8 cellular contexts compared by ENCODE assay signal in the genomic region with DNA sequence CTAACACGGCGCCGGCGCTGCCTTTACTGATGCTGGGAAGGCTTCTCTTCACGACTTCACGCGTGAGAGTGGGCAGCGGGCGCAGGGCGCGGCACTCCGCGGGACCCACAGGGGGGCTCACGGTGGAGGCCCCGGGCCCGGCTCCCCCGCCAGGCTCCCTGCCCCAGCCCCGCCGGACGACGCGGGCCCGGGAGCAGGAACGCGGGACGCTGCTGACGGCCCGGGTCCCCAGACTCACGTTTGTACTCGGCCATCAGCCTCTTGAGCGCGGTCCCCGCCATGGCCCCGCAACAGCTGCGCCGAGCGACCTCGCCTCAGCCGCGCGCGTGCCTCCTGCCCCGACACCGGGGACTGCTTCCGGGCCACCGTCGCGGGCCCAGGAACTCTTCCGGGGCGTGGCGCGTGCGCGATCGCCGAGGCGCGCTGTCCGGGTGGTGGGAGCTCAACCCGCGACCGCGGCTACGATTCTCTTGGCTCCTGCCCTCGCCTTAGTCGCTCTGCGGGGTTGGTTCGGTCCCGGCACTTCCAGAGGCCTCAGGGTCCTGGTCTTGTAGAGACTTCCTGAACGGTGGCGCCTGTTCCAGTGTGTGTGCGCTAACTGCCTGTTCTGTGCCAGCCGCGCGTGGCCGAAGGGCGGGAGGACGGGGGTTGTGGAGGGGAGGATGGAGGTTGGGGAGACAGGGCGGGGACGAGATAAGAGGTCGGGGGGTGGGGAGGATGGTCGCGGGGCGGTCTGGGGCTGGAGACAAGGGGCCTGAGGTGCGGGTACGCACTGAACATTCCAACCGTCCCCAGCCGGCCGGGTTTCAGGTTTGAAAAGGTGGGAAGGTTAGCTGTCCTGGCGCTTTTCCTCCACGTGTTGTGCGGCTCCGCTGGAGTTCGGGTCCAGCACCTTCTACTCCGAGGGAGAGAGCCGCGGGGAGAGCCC. TPM values are rescaled to one million over a fixed set of nuclear protein-coding genes. Genes with fewer than 3 reads are reported as not detected.
DNase-seq lines count a peak whose midpoint lies in the region; ATAC-seq and TF ChIP-seq lines count a peak whose summit lies in the region.

A gene with protein sequence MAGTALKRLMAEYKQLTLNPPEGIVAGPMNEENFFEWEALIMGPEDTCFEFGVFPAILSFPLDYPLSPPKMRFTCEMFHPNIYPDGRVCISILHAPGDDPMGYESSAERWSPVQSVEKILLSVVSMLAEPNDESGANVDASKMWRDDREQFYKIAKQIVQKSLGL (minus strand): TSS at position 353 of the 928 bp plus-strand sequence. CDS start 72 bp downstream, at position 281.

- H2AFZ ChIP-seq in DND-41 (ENCODE audit: low read depth, low read length) (peak within 1 kb of the TSS; percentile 100), neuronal stem cell (ENCODE audit: low read length) (peak within 1 kb of the TSS; percentile 98)

- DNase-seq in DND-41 (peak; percentile 88), GOT3 (lab: John Stamatoyannopoulos, UW) (peak; percentile 50), MG63 (peak; percentile 89), SK-MEL-5 (ENCODE audit: low read depth, low spot score) (peak; percentile 70), foreskin keratinocyte (peak in 1 of 2 donors; percentile 59), neuronal stem cell (ENCODE audit: low spot score) (peak; percentile 81)
- DNase-seq in activated naive CD4-positive, alpha-beta T cell (lab: John Stamatoyannopoulos, UW): peak; percentile 74 to 82 (median 78)

- H2BK12ac ChIP-seq in neuronal stem cell (ENCODE audit: low read length): no peak within 1 kb of the TSS

- peak; percentile 92 for ATAC-seq in DND-41 (ENCODE audit: insufficient read depth, low read depth)
- ATAC-seq in foreskin keratinocyte: peak; percentile 83

- peak within 1 kb of the TSS; percentile 8 for H2BK5ac ChIP-seq in neuronal stem cell (ENCODE audit: low read length)

- peak within 1 kb of the TSS; percentile 71 for H3K4me2 ChIP-seq in DND-41 (ENCODE audit: insufficient read depth, low read length)
- peak within 1 kb of the TSS; percentile 92 for H3K4me2 ChIP-seq in neuronal stem cell (ENCODE audit: insufficient read depth, low read length, poor library complexity, severe bottlenecking)

- WGBS in neuronal stem cell (ENCODE audit: extremely low coverage in 2 of 2, insufficient read length in 2 of 2, insufficient replicate concordance in 1 of 2), 2 donors: no CpG with 5 or more reads among the region's 97 CpGs

- H3K23ac ChIP-seq in neuronal stem cell (ENCODE audit: low read depth, low read length, poor library complexity): peak within 1 kb of the TSS; percentile 94

- no peak within 1 kb of the TSS for H4K91ac ChIP-seq in neuronal stem cell (ENCODE audit: low read depth, low read length, poor library complexity)

- peaks cover 34% of the 10 kb centered on the region; the same call in 1 of the 2 replicates for H4K20me1 ChIP-seq in DND-41 (ENCODE audit: insufficient read depth, low read length)

- H2BK15ac ChIP-seq in neuronal stem cell (ENCODE audit: low read length): no peak within 1 kb of the TSS

- peak within 1 kb of the TSS; percentile 84 for H4K8ac ChIP-seq in neuronal stem cell (ENCODE audit: low read depth, low read length)

- H3K14ac ChIP-seq in neuronal stem cell (ENCODE audit: low read length): no peak within 1 kb of the TSS

- peaks cover 61% of the 10 kb centered on the region for H3K79me2 ChIP-seq in DND-41 (ENCODE audit: insufficient read depth, low read length)

- H3K9ac ChIP-seq in DND-41 (ENCODE audit: low read depth, low read length) (peak within 1 kb of the TSS; percentile 83), neuronal stem cell (ENCODE audit: low read depth, low read length, poor library complexity) (peak within 1 kb of the TSS; percentile 86), subcutaneous abdominal adipose tissue (ENCODE audit: low read length in 5 of 5) (peak within 1 kb of the TSS in 4 of 5 donors; percentile 60 to 89 (median 80))

- H2BK120ac ChIP-seq in neuronal stem cell (ENCODE audit: low read depth, low read length): no peak within 1 kb of the TSS

- peak within 1 kb of the TSS; percentile 95 for H3K27ac ChIP-seq in DND-41 (ENCODE audit: low read length)
- H3K27ac ChIP-seq in foreskin keratinocyte: peak within 1 kb of the TSS; percentile 70
- H3K27ac ChIP-seq in neuronal stem cell (replicated peaks; ENCODE audit: low read length): peak within 1 kb of the TSS; percentile 57
- peak within 1 kb of the TSS; percentile 72 for H3K27ac ChIP-seq in subcutaneous abdominal adipose tissue (ENCODE audit: low read depth, low read length)

- in situ Hi-C loops in SK-MEL-5 (cut with HindIII; ENCODE audit: low pct_unique_long_range_greater_than_20kb, low sequenced_read_pairs): no loop called here

- TF ChIP-seq CTCF in DND-41 (IDR thresholded peaks at IDR 0.05; ENCODE audit: borderline replicate concordance, extremely low read depth, low read length, poor library complexity, severe bottlenecking): no peak
- no peak for TF ChIP-seq CTCF in foreskin keratinocyte (conservative IDR thresholded peaks at IDR 0.05)

- no peak within 1 kb of the TSS for H3K4ac ChIP-seq in neuronal stem cell (ENCODE audit: low read length)

- H3K9me3 ChIP-seq in DND-41 (ENCODE audit: insufficient read depth, low read length, severe bottlenecking) (no peaks in the 10 kb centered on the region), MG63 (no peaks in the 10 kb centered on the region), neuronal stem cell (replicated peaks in 1 of 2; ENCODE audit: control insufficient read depth in 2 of 2, insufficient read depth in 1 of 2, low read depth in 1 of 2, low read length in 2 of 2) (no peaks in the 10 kb centered on the region), subcutaneous abdominal adipose tissue (ENCODE audit: control insufficient read depth in 5 of 5, low read length in 5 of 5) (no peaks in the 10 kb centered on the region)

- peaks cover 5% of the 10 kb centered on the region for H3K79me1 ChIP-seq in neuronal stem cell (ENCODE audit: low read depth, low read length)

- H3K18ac ChIP-seq in neuronal stem cell (ENCODE audit: low read length): peak within 1 kb of the TSS; percentile 86

- H3K36me3 ChIP-seq in DND-41 (ENCODE audit: insufficient read depth, low read length) (peaks cover 60% of the 10 kb centered on the region), MG63 (peaks cover 85% of the 10 kb centered on the region), neuronal stem cell (replicated peaks in 1 of 2; ENCODE audit: control insufficient read depth in 2 of 2, insufficient read depth in 2 of 2, low read length in 2 of 2) (peaks cover 17 to 71% of the 10 kb centered on the region in 2 donors), subcutaneous abdominal adipose tissue (ENCODE audit: control insufficient read depth in 5 of 5, insufficient read depth in 5 of 5, low read length in 5 of 5) (peaks cover 11 to 32% (median 18%) of the 10 kb centered on the region in 5 donors)

- H3K4me3 ChIP-seq in DND-41 (ENCODE audit: low read depth in 1 of 2, low read length in 2 of 2) (peak within 1 kb of the TSS; percentile 57 to 94), MG63 (peak within 1 kb of the TSS; percentile 86), neuronal stem cell (ENCODE audit: low read length in 2 of 2) (peak within 1 kb of the TSS; percentile 85 to 99), subcutaneous abdominal adipose tissue (ENCODE audit: low read depth in 1 of 5, low read length in 5 of 5) (peak within 1 kb of the TSS; percentile 82 to 90 (median 87))

- peaks cover 34% of the 10 kb centered on the region for H3K4me1 ChIP-seq in DND-41 (ENCODE audit: insufficient read depth, low read length)
- H3K4me1 ChIP-seq in foreskin keratinocyte: peaks cover 12% of the 10 kb centered on the region
- H3K4me1 ChIP-seq in neuronal stem cell (ENCODE audit: control insufficient read depth in 2 of 2, insufficient read depth in 1 of 2, low read depth in 1 of 2, low read length in 2 of 2): peaks cover 1 to 13% of the 10 kb centered on the region in 2 donors
- H3K4me1 ChIP-seq in subcutaneous abdominal adipose tissue (ENCODE audit: control insufficient read depth in 5 of 5, insufficient read depth in 5 of 5, low read length in 5 of 5): peaks cover 6 to 38% (median 26%) of the 10 kb centered on the region in 5 donors

- H3K27me3 ChIP-seq in DND-41 (ENCODE audit: insufficient read depth, low read length, poor library complexity): no peaks in the 10 kb centered on the region
- no peaks in the 10 kb centered on the region for H3K27me3 ChIP-seq in MG63
- no peaks in the 10 kb centered on the region for H3K27me3 ChIP-seq in foreskin keratinocyte
- H3K27me3 ChIP-seq in neuronal stem cell (ENCODE audit: control insufficient read depth in 3 of 3, insufficient read depth in 3 of 3, low read depth in 1 of 3, low read length in 3 of 3): no peaks in the 10 kb centered on the region
- no peaks in the 10 kb centered on the region for H3K27me3 ChIP-seq in subcutaneous abdominal adipose tissue (ENCODE audit: control insufficient read depth in 5 of 5, insufficient read depth in 4 of 5, low read length in 5 of 5)

- peak within 1 kb of the TSS; percentile 21 for H2AK5ac ChIP-seq in neuronal stem cell (ENCODE audit: low read depth, low read length)

RNA-seq across cellular contexts. Expression of the gene that starts here (rescaled TPM):
- total RNA-seq in MG63 (2014; rRNA removed; shearing (Covaris generic); ENCODE audit: low replicate concordance): 59.9 and 76.0 TPM in 2 replicates
- 53.3 and 53.9 TPM in 2 replicates for total RNA-seq in SK-MEL-5 (2014; rRNA removed; shearing (Covaris generic))
- polyA plus RNA-seq in SK-MEL-5 (2015; cell fraction: cytosol; rRNA removed): 43.2 and 63.9 TPM in 2 replicates
- 302 and 332 TPM in 2 replicates for polyA plus RNA-seq in SK-MEL-5 (2015; cell fraction: nucleus; rRNA removed)
- 52.5 and 55.4 TPM in 2 replicates for total RNA-seq in foreskin keratinocyte
- 26.4 and 30.1 TPM in 2 replicates for polyA plus RNA-seq in foreskin keratinocyte
- 48.4 TPM for polyA plus RNA-seq in neuronal stem cell (2013, experiment 1 of 2)
- polyA plus RNA-seq in neuronal stem cell (2013, experiment 2 of 2): 50.1 TPM
